In genomic region chrX:28981952-28982351, GRCh38 we compare ENCODE assay signal across 21 cellular contexts.
"Had no signal": no experiment of that assay in that cellular context is flagged by ENCODE, and none has a peak within 500 bp of the region (broad histone marks: within the 10 kb centered on the region; RNA-seq: fewer than 3 reads in every experiment).

No MANE protein-coding gene starts in this region.

- H3K4me3 Mint-ChIP-seq: activated B cell treated with CpG ODN at 0.5 μM for 24 hours; activated CD8-positive, alpha-beta T cell treated with anti-CD3 and anti-CD28 coated beads for 36 hours; activated naive CD8-positive, alpha-beta T cell; activated T-cell treated with anti-CD3 and anti-CD28 coated beads, Interleukin-2, amount 50 U/mL, for 72 hours; neural crest cell had no signal

- H3K36me3 ChIP-seq: colonic mucosa, prostate gland, tibial nerve, uterus had no signal

- ATAC-seq: activated CD8-positive, alpha-beta T cell treated with anti-CD3 and anti-CD28 coated beads for 36 hours; activated T-cell treated with anti-CD3 and anti-CD28 coated beads, Interleukin-2, amount 50 U/mL, for 72 hours; body of pancreas; esophagus mucosa; right cardiac atrium had no signal

- H3K27ac ChIP-seq: body of pancreas, colonic mucosa, prostate gland, skin epidermis, tibial nerve, uterus had no signal

- H3K9me3 Mint-ChIP-seq: activated B cell treated with CpG ODN at 0.5 μM for 24 hours had no signal

- H3K27me3 ChIP-seq: body of pancreas, colonic mucosa, tibial nerve, uterus had no signal

- FAIRE-seq: islet of Langerhans had no signal

- H3K4me1 Mint-ChIP-seq: activated B cell treated with CpG ODN at 0.5 μM for 24 hours had no signal

- DNase-seq: activated B cell treated with CpG ODN at 0.5 μM for 24 hours; activated CD4-positive, alpha-beta T cell treated with anti-CD3 and anti-CD28 coated beads for 48 hours; activated CD8-positive, alpha-beta T cell treated with anti-CD3 and anti-CD28 coated beads for 36 hours; activated gamma-delta T cell; activated T-cell treated with anti-CD3 and anti-CD28 coated beads, Interleukin-2, amount 50 U/mL, for 72 hours; amniotic stem cell; body of pancreas; central memory CD4-positive, alpha-beta T cell; colonic mucosa; right cardiac atrium; stimulated activated CD4-positive, alpha-beta T cell treated with anti-CD3 and anti-CD28 coated beads, Interleukin-4, amount 100 ng/mL, for 24 hours; stimulated activated naive CD4-positive, alpha-beta T cell treated with Interleukin-2 at 50 U/mL for 16 hours; substantia nigra; uterus had no signal

- H3K27me3 Mint-ChIP-seq: activated B cell treated with CpG ODN at 0.5 μM for 24 hours; activated CD8-positive, alpha-beta T cell treated with anti-CD3 and anti-CD28 coated beads for 36 hours; activated naive CD8-positive, alpha-beta T cell had no signal

- H3K4me3 ChIP-seq: body of pancreas, colonic mucosa, prostate gland, skin epidermis, tibial nerve, uterus had no signal

- H3K27ac Mint-ChIP-seq: activated B cell treated with CpG ODN at 0.5 μM for 24 hours; activated CD8-positive, alpha-beta T cell treated with anti-CD3 and anti-CD28 coated beads for 36 hours; activated naive CD8-positive, alpha-beta T cell; activated T-cell treated with anti-CD3 and anti-CD28 coated beads, Interleukin-2, amount 50 U/mL, for 72 hours had no signal

- H3K36me3 Mint-ChIP-seq: activated naive CD8-positive, alpha-beta T cell had no signal

- H3K4me1 ChIP-seq: body of pancreas, colonic mucosa, prostate gland, tibial nerve, uterus had no signal

- H3K9me3 ChIP-seq: body of pancreas, colonic mucosa, prostate gland, tibial nerve, uterus had no signal
